Comparison of ENCODE assay signal across 8 cellular contexts in the genomic region with DNA sequence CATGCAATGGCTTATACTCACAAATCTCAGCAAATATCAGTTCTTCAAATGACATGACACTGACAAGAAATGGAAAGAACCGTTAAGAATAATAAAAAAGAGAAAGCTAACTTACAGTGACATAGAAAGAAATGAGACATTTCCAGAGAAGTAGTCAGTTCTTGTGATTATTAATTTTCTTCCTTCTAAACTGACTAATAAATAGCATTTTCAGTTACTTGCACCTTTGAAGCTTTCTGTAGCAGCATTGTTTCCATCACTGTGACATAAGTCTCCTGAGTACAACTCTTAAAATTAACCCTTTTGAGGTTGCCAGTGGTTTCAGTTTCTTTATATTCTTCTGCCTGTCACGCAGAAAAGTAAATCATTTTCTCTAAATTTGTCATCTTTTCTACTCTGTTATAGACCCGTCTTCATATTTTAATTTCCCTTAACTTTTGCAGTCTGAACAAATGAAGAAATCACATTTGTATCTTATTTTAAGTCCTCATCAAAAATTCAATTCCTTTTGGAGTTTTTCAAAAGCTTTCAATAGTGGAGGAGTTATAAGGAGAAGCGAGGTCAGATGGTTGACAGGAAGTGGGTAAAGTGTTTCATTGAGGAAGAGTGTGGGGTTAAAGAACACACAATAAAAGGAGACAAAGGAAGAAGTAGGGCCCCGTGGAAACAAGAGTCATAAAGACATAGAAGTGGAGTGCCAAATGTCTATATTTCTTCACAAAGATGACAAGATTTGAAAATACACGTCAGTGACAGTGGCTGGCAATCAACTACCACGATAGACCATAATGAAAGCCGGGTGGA. TPM values are rescaled to one million over a fixed set of nuclear protein-coding genes. Genes with fewer than 3 reads are reported as not detected.
DNase-seq lines count a peak whose midpoint lies in the region; ATAC-seq and TF ChIP-seq lines count a peak whose summit lies in the region.

No MANE protein-coding gene starts in this region.

- intact Hi-C loops in left ventricle myocardium inferior (cut with micrococcal nuclease), result no loop called here
- intact Hi-C loops in left ventricle myocardium superior (cut with micrococcal nuclease), result no loop called here

- peak overlapping the region; percentile 88 for H3K27ac Mint-ChIP-seq in T-helper 17 cell
- peak overlapping the region; percentile 99 for H3K27ac Mint-ChIP-seq in stimulated activated naive CD8-positive, alpha-beta T cell treated with anti-CD3 and anti-CD28 coated beads, Interleukin-15, Interleukin-2, amounts not matched to agents 100 ng/mL and 50 ng/mL, for 24 hours

- H3K9me3 ChIP-seq in left ventricle myocardium inferior (replicated peaks), result no peaks in the 10 kb centered on the region
- H3K9me3 ChIP-seq in T-helper 17 cell (ENCODE audit: control insufficient read depth, low read length, poor library complexity, severe bottlenecking), result no peaks in the 10 kb centered on the region

- peaks cover 24% of the 10 kb centered on the region for H3K4me1 Mint-ChIP-seq in T-helper 17 cell
- peaks cover 96% of the 10 kb centered on the region for H3K4me1 Mint-ChIP-seq in stimulated activated naive CD8-positive, alpha-beta T cell treated with anti-CD3 and anti-CD28 coated beads, Interleukin-15, Interleukin-2, amounts not matched to agents 100 ng/mL and 50 ng/mL, for 24 hours (ENCODE audit: low read depth)

- H3K4me3 Mint-ChIP-seq in T-helper 17 cell, result peak overlapping the region; percentile 80
- H3K4me3 Mint-ChIP-seq in stimulated activated naive CD8-positive, alpha-beta T cell treated with anti-CD3 and anti-CD28 coated beads, Interleukin-15, Interleukin-2, amounts not matched to agents 100 ng/mL and 50 ng/mL, for 24 hours, result peak overlapping the region; percentile 86

- H3K4me1 ChIP-seq in left ventricle myocardium inferior, result peaks cover 41% of the 10 kb centered on the region

- H3K27me3 Mint-ChIP-seq in T-helper 17 cell, result no peaks in the 10 kb centered on the region
- no peaks in the 10 kb centered on the region for H3K27me3 Mint-ChIP-seq in stimulated activated naive CD8-positive, alpha-beta T cell treated with anti-CD3 and anti-CD28 coated beads, Interleukin-15, Interleukin-2, amounts not matched to agents 100 ng/mL and 50 ng/mL, for 24 hours

- peaks cover under 1% of the 10 kb centered on the region for H3K9me3 Mint-ChIP-seq in stimulated activated naive CD8-positive, alpha-beta T cell treated with anti-CD3 and anti-CD28 coated beads, Interleukin-15, Interleukin-2, amounts not matched to agents 100 ng/mL and 50 ng/mL, for 24 hours

- no peak for DNase-seq in left ventricle myocardium inferior
- DNase-seq in left ventricle myocardium superior, result no peak
- no peak for DNase-seq in T-helper 17 cell
- no peak for DNase-seq in hypothalamus (lab: John Stamatoyannopoulos, UW)
- no peak for DNase-seq in RKO (ENCODE audit: low spot score)
- no peak for DNase-seq in NCI-H1105 treated with DMSO at 0.1 percent for 48 hours (lab: John Stamatoyannopoulos, UW)

- H3K27me3 ChIP-seq in left ventricle myocardium inferior (ENCODE audit: low read depth), result no peaks in the 10 kb centered on the region

- H3K4me3 ChIP-seq in left ventricle myocardium inferior, result no peak overlapping the region

- H3K27ac ChIP-seq in left ventricle myocardium inferior (replicated peaks), result peak overlapping the region; percentile 16

- H3K36me3 ChIP-seq in left ventricle myocardium inferior, result no peaks in the 10 kb centered on the region

- no peaks in the 10 kb centered on the region for H3K36me3 Mint-ChIP-seq in T-helper 17 cell (ENCODE audit: low read depth)
- H3K36me3 Mint-ChIP-seq in stimulated activated naive CD8-positive, alpha-beta T cell treated with anti-CD3 and anti-CD28 coated beads, Interleukin-15, Interleukin-2, amounts not matched to agents 100 ng/mL and 50 ng/mL, for 24 hours (ENCODE audit: low read depth), result peaks cover 4% of the 10 kb centered on the region

- no peak for TF ChIP-seq CTCF in left ventricle myocardium inferior (IDR thresholded peaks at IDR 0.05; ENCODE audit: borderline replicate concordance)

- no peak for ATAC-seq in left ventricle myocardium superior
- peak; percentile 89 for ATAC-seq in HG02943 (IDR thresholded peaks at IDR 0.05; ENCODE audit: low read depth, unreplicated experiment)
- peak; percentile 64 for ATAC-seq in T-helper 17 cell

RNA-seq across cellular contexts. Expression of gene S1PR1, which starts 57.9 kb away (rescaled TPM):
- 54.9 TPM for total RNA-seq in left ventricle myocardium inferior
- total RNA-seq in left ventricle myocardium superior, result 58.1 TPM
- total RNA-seq in T-helper 17 cell, result 100 to 1,000 TPM; 157 to 226 TPM
